1 cellular context compared by ENCODE assay signal in genomic region chr10:93496322-93497041, GRCh38.
A peak's percentile ranks its signal among the peaks of the same experiment; 100 is the strongest.
TF ChIP-seq lines count a peak whose summit lies in the region.

Gene CEP55, plus strand, starts transcription at chr10:93496612. Its CDS starts 3,440 bp downstream, at chr10:93500052.

TF ChIP-seq in HepG2, 621 proteins besides CTCF, POLR2A, EP300 and RAD21 (continued from another document and continues in another):
- TF ChIP-seq, protein P1, sequence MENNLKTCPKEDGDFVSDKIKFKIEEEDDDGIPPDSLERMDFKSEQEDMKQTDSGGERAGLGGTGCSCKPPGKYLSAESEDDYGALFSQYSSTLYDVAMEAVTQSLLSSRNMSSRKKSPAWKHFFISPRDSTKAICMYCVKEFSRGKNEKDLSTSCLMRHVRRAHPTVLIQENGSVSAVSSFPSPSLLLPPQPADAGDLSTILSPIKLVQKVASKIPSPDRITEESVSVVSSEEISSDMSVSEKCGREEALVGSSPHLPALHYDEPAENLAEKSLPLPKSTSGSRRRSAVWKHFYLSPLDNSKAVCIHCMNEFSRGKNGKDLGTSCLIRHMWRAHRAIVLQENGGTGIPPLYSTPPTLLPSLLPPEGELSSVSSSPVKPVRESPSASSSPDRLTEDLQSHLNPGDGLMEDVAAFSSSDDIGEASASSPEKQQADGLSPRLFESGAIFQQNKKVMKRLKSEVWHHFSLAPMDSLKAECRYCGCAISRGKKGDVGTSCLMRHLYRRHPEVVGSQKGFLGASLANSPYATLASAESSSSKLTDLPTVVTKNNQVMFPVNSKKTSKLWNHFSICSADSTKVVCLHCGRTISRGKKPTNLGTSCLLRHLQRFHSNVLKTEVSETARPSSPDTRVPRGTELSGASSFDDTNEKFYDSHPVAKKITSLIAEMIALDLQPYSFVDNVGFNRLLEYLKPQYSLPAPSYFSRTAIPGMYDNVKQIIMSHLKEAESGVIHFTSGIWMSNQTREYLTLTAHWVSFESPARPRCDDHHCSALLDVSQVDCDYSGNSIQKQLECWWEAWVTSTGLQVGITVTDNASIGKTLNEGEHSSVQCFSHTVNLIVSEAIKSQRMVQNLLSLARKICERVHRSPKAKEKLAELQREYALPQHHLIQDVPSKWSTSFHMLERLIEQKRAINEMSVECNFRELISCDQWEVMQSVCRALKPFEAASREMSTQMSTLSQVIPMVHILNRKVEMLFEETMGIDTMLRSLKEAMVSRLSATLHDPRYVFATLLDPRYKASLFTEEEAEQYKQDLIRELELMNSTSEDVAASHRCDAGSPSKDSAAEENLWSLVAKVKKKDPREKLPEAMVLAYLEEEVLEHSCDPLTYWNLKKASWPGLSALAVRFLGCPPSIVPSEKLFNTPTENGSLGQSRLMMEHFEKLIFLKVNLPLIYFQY (CRISPR knock-in tag; IDR thresholded peaks at IDR 0.05; ENCODE audit: borderline replicate concordance) = no peak
- TF ChIP-seq ZNF343 (CRISPR knock-in tag; IDR thresholded peaks at IDR 0.05) (peak; percentile 64; the same call in 1 of the 2 replicates), ZNF724P (CRISPR knock-in tag; IDR thresholded peaks at IDR 0.05; ENCODE audit: borderline replicate concordance) (peak; percentile 89; the same call in 1 of the 2 replicates), ZNF496 (CRISPR knock-in tag; IDR thresholded peaks at IDR 0.05; ENCODE audit: insufficient replicate concordance) (no peak), NBN (conservative IDR thresholded peaks at IDR 0.05) (no peak), ZNF431 (CRISPR knock-in tag; IDR thresholded peaks at IDR 0.05; ENCODE audit: borderline replicate concordance, low read depth) (peak; percentile 57; the same call in 1 of the 2 replicates), ZFP1 (CRISPR knock-in tag; IDR thresholded peaks at IDR 0.05) (no peak), E2F5 (CRISPR knock-in tag; conservative IDR thresholded peaks at IDR 0.05) (peak; percentile 99), HOXA3 (CRISPR knock-in tag; IDR thresholded peaks at IDR 0.05) (peak; percentile 76), PHF21A (CRISPR knock-in tag; IDR thresholded peaks at IDR 0.05) (0 out of 2 replicates have a peak, but pooled peaks have one; percentile 45), MAZ (IDR thresholded peaks at IDR 0.05; ENCODE audit: borderline replicate concordance, low read depth, low read length) (peak; percentile 57; the same call in 1 of the 2 replicates), MAZ (CRISPR knock-in tag; IDR thresholded peaks at IDR 0.05; ENCODE audit: low read depth) (peak; percentile 69), ZNF788 (CRISPR knock-in tag; IDR thresholded peaks at IDR 0.05; ENCODE audit: borderline replicate concordance) (peak; percentile 33; the same call in 1 of the 2 replicates), ZNF543 (CRISPR knock-in tag; IDR thresholded peaks at IDR 0.05) (no peak), NCOA1 (CRISPR knock-in tag; IDR thresholded peaks at IDR 0.05) (no peak), ZSCAN20 (CRISPR knock-in tag; IDR thresholded peaks at IDR 0.05; ENCODE audit: borderline replicate concordance) (0 out of 2 replicates have a peak, but pooled peaks have one; percentile 53), ZBTB1 (CRISPR knock-in tag; IDR thresholded peaks at IDR 0.05; ENCODE audit: borderline replicate concordance) (no peak), ATF7-NPFF (CRISPR knock-in tag; IDR thresholded peaks at IDR 0.05; ENCODE audit: low read depth) (peak; percentile 99), ARID3A (IDR thresholded peaks at IDR 0.05; ENCODE audit: low read depth, low read length) (no peak), ZNF34 (CRISPR knock-in tag; IDR thresholded peaks at IDR 0.05; ENCODE audit: borderline replicate concordance) (no peak), TOPORS (CRISPR knock-in tag; IDR thresholded peaks at IDR 0.05) (peak; percentile 81; the same call in 1 of the 2 replicates), ZNF350 (CRISPR knock-in tag; IDR thresholded peaks at IDR 0.05; ENCODE audit: borderline replicate concordance, low read depth) (no peak), PAX8 (CRISPR knock-in tag; IDR thresholded peaks at IDR 0.05; ENCODE audit: borderline replicate concordance) (no peak), ZNF407 (CRISPR knock-in tag; IDR thresholded peaks at IDR 0.05; ENCODE audit: not compliant biosample characterization) (no peak), CHCHD3 (CRISPR knock-in tag; IDR thresholded peaks at IDR 0.05) (peak; percentile 85; the same call in 1 of the 2 replicates), CENPX (CRISPR knock-in tag; IDR thresholded peaks at IDR 0.05) (no peak), BORCS8-MEF2B (CRISPR knock-in tag; IDR thresholded peaks at IDR 0.05) (peak; percentile 98), ZNF138 (CRISPR knock-in tag; IDR thresholded peaks at IDR 0.05; ENCODE audit: low read depth) (no peak), SOX6 (IDR thresholded peaks at IDR 0.05) (no peak), SOX6 (CRISPR knock-in tag; IDR thresholded peaks at IDR 0.05) (peak; percentile 20; the same call in 1 of the 2 replicates), ZNF564 (CRISPR knock-in tag; IDR thresholded peaks at IDR 0.05) (peak; percentile 88), MEIS1 (CRISPR knock-in tag; IDR thresholded peaks at IDR 0.05; ENCODE audit: borderline replicate concordance) (no peak), CREB1 (IDR thresholded peaks at IDR 0.05) (peak; percentile 89), CREB1 (CRISPR knock-in tag; IDR thresholded peaks at IDR 0.05) (peak; percentile 90), LCORL (IDR thresholded peaks at IDR 0.05) (no peak), LCORL (CRISPR knock-in tag; IDR thresholded peaks at IDR 0.05) (peak; percentile 67; the same call in 1 of the 2 replicates), FOXJ3 (CRISPR knock-in tag; IDR thresholded peaks at IDR 0.05; ENCODE audit: borderline replicate concordance) (no peak), ZMYM2 (CRISPR knock-in tag; IDR thresholded peaks at IDR 0.05) (no peak), NCOA5 (CRISPR knock-in tag; IDR thresholded peaks at IDR 0.05) (no peak), ZFP36 (IDR thresholded peaks at IDR 0.05; ENCODE audit: borderline replicate concordance, low read depth, low read length, partially characterized antibody) (no peak), MAF1 (CRISPR knock-in tag; IDR thresholded peaks at IDR 0.05; ENCODE audit: borderline replicate concordance) (no peak), ZNF3 (CRISPR knock-in tag; IDR thresholded peaks at IDR 0.05) (no peak), ZNF367 (CRISPR knock-in tag; IDR thresholded peaks at IDR 0.05; ENCODE audit: borderline replicate concordance) (no peak)
- TF ChIP-seq, protein P2, sequence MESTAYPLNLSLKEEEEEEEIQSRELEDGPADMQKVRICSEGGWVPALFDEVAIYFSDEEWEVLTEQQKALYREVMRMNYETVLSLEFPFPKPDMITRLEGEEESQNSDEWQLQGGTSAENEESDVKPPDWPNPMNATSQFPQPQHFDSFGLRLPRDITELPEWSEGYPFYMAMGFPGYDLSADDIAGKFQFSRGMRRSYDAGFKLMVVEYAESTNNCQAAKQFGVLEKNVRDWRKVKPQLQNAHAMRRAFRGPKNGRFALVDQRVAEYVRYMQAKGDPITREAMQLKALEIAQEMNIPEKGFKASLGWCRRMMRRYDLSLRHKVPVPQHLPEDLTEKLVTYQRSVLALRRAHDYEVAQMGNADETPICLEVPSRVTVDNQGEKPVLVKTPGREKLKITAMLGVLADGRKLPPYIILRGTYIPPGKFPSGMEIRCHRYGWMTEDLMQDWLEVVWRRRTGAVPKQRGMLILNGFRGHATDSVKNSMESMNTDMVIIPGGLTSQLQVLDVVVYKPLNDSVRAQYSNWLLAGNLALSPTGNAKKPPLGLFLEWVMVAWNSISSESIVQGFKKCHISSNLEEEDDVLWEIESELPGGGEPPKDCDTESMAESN (CRISPR knock-in tag; conservative IDR thresholded peaks at IDR 0.05) = peak; percentile 97
- TF ChIP-seq, protein P3, sequence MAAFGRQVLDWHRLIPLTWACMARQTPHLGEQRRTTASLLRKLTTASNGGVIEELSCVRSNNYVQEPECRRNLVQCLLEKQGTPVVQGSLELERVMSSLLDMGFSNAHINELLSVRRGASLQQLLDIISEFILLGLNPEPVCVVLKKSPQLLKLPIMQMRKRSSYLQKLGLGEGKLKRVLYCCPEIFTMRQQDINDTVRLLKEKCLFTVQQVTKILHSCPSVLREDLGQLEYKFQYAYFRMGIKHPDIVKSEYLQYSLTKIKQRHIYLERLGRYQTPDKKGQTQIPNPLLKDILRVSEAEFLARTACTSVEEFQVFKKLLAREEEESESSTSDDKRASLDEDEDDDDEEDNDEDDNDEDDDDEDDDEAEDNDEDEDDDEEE (CRISPR knock-in tag; IDR thresholded peaks at IDR 0.05) = no peak
- TF ChIP-seq, protein P4, sequence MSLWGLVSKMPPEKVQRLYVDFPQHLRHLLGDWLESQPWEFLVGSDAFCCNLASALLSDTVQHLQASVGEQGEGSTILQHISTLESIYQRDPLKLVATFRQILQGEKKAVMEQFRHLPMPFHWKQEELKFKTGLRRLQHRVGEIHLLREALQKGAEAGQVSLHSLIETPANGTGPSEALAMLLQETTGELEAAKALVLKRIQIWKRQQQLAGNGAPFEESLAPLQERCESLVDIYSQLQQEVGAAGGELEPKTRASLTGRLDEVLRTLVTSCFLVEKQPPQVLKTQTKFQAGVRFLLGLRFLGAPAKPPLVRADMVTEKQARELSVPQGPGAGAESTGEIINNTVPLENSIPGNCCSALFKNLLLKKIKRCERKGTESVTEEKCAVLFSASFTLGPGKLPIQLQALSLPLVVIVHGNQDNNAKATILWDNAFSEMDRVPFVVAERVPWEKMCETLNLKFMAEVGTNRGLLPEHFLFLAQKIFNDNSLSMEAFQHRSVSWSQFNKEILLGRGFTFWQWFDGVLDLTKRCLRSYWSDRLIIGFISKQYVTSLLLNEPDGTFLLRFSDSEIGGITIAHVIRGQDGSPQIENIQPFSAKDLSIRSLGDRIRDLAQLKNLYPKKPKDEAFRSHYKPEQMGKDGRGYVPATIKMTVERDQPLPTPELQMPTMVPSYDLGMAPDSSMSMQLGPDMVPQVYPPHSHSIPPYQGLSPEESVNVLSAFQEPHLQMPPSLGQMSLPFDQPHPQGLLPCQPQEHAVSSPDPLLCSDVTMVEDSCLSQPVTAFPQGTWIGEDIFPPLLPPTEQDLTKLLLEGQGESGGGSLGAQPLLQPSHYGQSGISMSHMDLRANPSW (CRISPR knock-in tag; IDR thresholded peaks at IDR 0.05; ENCODE audit: borderline replicate concordance) = no peak
